Comparison of ENCODE assay signal across 10 cellular contexts in genomic region chr6:31689249-31690110, GRCh38. TPM values are rescaled to one million over a fixed set of nuclear protein-coding genes. Genes with fewer than 3 reads are reported as not detected.
DNase-seq lines count a peak whose midpoint lies in the region; ATAC-seq, FAIRE-seq and TF ChIP-seq lines count a peak whose summit lies in the region.
"Had no signal": no experiment of that assay in that cellular context is flagged by ENCODE, and none has a peak within 500 bp of the region (broad histone marks: within the 10 kb centered on the region; RNA-seq: fewer than 3 reads in every experiment).

No MANE protein-coding gene starts in this region.

- no peaks in the 10 kb centered on the region for H3K79me2 ChIP-seq in HCT116 (ENCODE audit: insufficient read depth, low read length)
- H3K79me2 ChIP-seq in astrocyte (ENCODE audit: insufficient read depth, low read length): no peaks in the 10 kb centered on the region

- H3K9me3 ChIP-seq in CD8-positive, alpha-beta T cell (ENCODE audit: low read length): no peaks in the 10 kb centered on the region
- H3K9me3 ChIP-seq in HCT116 (ENCODE audit: control insufficient read depth in 1 of 2, insufficient read depth in 1 of 2, low read depth in 1 of 2, low read length in 2 of 2) (no peaks in the 10 kb centered on the region), astrocyte (ENCODE audit: insufficient read depth, low read depth, low read length) (no peaks in the 10 kb centered on the region), mucosa of stomach (ENCODE audit: control insufficient read depth, low read length) (no peaks in the 10 kb centered on the region)

- TF ChIP-seq RAD21 in HCT116 (IDR thresholded peaks at IDR 0.05; ENCODE audit: low read depth): no peak

- no peak for ATAC-seq in CD8-positive, alpha-beta T cell
- ATAC-seq in HCT116: peak; percentile 74

- POLR2A ChIA-PET in CD8-positive, alpha-beta T cell (lab: Charles Lee): no interaction called here
- POLR2A ChIA-PET in HCT116 (lab: Charles Lee): no interaction called here

- CTCF ChIA-PET in CD8-positive, alpha-beta T cell (lab: Charles Lee): interaction anchor here (1.4 kb wide), 2 partner anchors 17 to 29 kb away, joined by 3 read pairs; partner anchors contain the start of gene C6orf47
- CTCF ChIA-PET in HCT116 (lab: Charles Lee): interaction anchor here (1.0 to 1.3 kb wide), 2 partner anchors 14 to 40 kb away, joined by 4 to 7 read pairs; partner anchors contain the start of gene ABHD16A

- no peak overlapping the region for H3K4me3 ChIP-seq in CD8-positive, alpha-beta T cell (ENCODE audit: low read depth, low read length)
- H3K4me3 ChIP-seq in HCT116 (replicated peaks in 1 of 2; ENCODE audit: low read depth in 1 of 2, low read length in 2 of 2) (no peak overlapping the region), astrocyte (ENCODE audit: insufficient read depth, low read depth, low read length) (no peak overlapping the region), mucosa of stomach (ENCODE audit: low read length) (no peak overlapping the region)

- no peak for FAIRE-seq in astrocyte (lab: Jason Lieb, UNC)

- H3K9me3 Mint-ChIP-seq in CD8-positive, alpha-beta T cell: no peaks in the 10 kb centered on the region
- H3K9me3 Mint-ChIP-seq in astrocyte (ENCODE audit: unreplicated experiment): no peaks in the 10 kb centered on the region
- H3K9me3 Mint-ChIP-seq: T-cell had no signal

- intact Hi-C loops in CD8-positive, alpha-beta T cell (cut with DNase I, micrococcal nuclease): no loop called here
- intact Hi-C loops in HCT116 (cut with micrococcal nuclease): no loop called here

- no peak for TF ChIP-seq POLR2A in HCT116 (IDR thresholded peaks at IDR 0.05; ENCODE audit: borderline replicate concordance, extremely low read depth, insufficient read depth, insufficient read length)

- H3K27me3 Mint-ChIP-seq in CD8-positive, alpha-beta T cell (ENCODE audit: low read depth): no peaks in the 10 kb centered on the region
- no peaks in the 10 kb centered on the region for H3K27me3 Mint-ChIP-seq in astrocyte (ENCODE audit: low read depth, unreplicated experiment)
- H3K27me3 Mint-ChIP-seq: T-cell had no signal

- BruUV-seq in HCT116 (replicated peaks; lab: Mats Ljungman, UMichigan): no TSS peak

- H3K9me2 ChIP-seq in HCT116 (ENCODE audit: insufficient read depth): no peaks in the 10 kb centered on the region

- no peak overlapping the region for H3K27ac ChIP-seq in CD8-positive, alpha-beta T cell (ENCODE audit: low read depth, low read length)
- H3K27ac ChIP-seq in HCT116 (ENCODE audit: low read depth, low read length) (peak overlapping the region; percentile 23; the same call in 1 of the 2 replicates), astrocyte (ENCODE audit: low read depth, low read length) (no peak overlapping the region)

- peaks cover 60% of the 10 kb centered on the region for H3K36me3 ChIP-seq in CD8-positive, alpha-beta T cell (ENCODE audit: insufficient read depth, low read length)
- H3K36me3 ChIP-seq in HCT116 (ENCODE audit: control insufficient read depth in 1 of 2, insufficient read depth in 2 of 2, low read length in 2 of 2): peaks cover 13 to 25% of the 10 kb centered on the region in 2 experiments; a peak in 2 of 4 replicates
- H3K36me3 ChIP-seq in astrocyte (ENCODE audit: insufficient read depth, low read length): peaks cover 34% of the 10 kb centered on the region
- H3K36me3 ChIP-seq in mucosa of stomach (ENCODE audit: control insufficient read depth, insufficient read depth, low read length): peaks cover 30% of the 10 kb centered on the region

- H4K20me1 ChIP-seq in HCT116 (ENCODE audit: insufficient read depth): no peaks in the 10 kb centered on the region
- H4K20me1 ChIP-seq in astrocyte (ENCODE audit: insufficient read depth, low read length): peaks cover 3% of the 10 kb centered on the region

- H3K4me3 Mint-ChIP-seq in CD8-positive, alpha-beta T cell: no peak overlapping the region
- no peak overlapping the region for H3K4me3 Mint-ChIP-seq in astrocyte (ENCODE audit: unreplicated experiment)
- H3K4me3 Mint-ChIP-seq: T-cell had no signal

- no peaks in the 10 kb centered on the region for H3K27me3 ChIP-seq in CD8-positive, alpha-beta T cell (ENCODE audit: insufficient read depth, low read length)
- H3K27me3 ChIP-seq in HCT116 (ENCODE audit: insufficient read depth, low read length): no peaks in the 10 kb centered on the region
- H3K27me3 ChIP-seq in astrocyte (ENCODE audit: insufficient read depth, low read length): no peaks in the 10 kb centered on the region
- no peaks in the 10 kb centered on the region for H3K27me3 ChIP-seq in mucosa of stomach (ENCODE audit: control insufficient read depth, insufficient read depth, low read length)

- TF ChIP-seq CTCF in CD8-positive, alpha-beta T cell (IDR thresholded peaks at IDR 0.05): peak; percentile 33
- TF ChIP-seq CTCF in HCT116 (IDR thresholded peaks at IDR 0.05 in 2 of 3, conservative IDR thresholded peaks at IDR 0.05 in 1 of 3; ENCODE audit: borderline replicate concordance in 1 of 3, insufficient read depth in 1 of 3, low read depth in 2 of 3, low read length in 2 of 3) (peak in 2 of 3 experiments; percentile 50 to 58; a peak in 4 of 6 replicates), astrocyte (IDR thresholded peaks at IDR 0.05; ENCODE audit: insufficient read depth, low read depth, low read length) (peak; percentile 27)

- no peaks in the 10 kb centered on the region for H3K4me1 Mint-ChIP-seq in CD8-positive, alpha-beta T cell (ENCODE audit: low read depth)
- peaks cover 11% of the 10 kb centered on the region for H3K4me1 Mint-ChIP-seq in astrocyte (ENCODE audit: low read depth, unreplicated experiment)
- H3K4me1 Mint-ChIP-seq: T-cell had no signal

- H3K4me2 ChIP-seq in HCT116 (ENCODE audit: low read length) (peak overlapping the region; percentile 47), astrocyte (ENCODE audit: low read length) (no peak overlapping the region)

- H2AFZ ChIP-seq in HCT116 (ENCODE audit: low read depth, low read length, poor library complexity, severe bottlenecking): no peak overlapping the region
- H2AFZ ChIP-seq in astrocyte (ENCODE audit: low read depth, low read length): no peak overlapping the region

- H3K9ac ChIP-seq in HCT116 (ENCODE audit: low read length) (peak overlapping the region; percentile 30; the same call in 1 of the 2 replicates), astrocyte (ENCODE audit: low read length) (no peak overlapping the region), mucosa of stomach (ENCODE audit: low read length) (peak overlapping the region; percentile 11)

- H3K36me3 Mint-ChIP-seq in CD8-positive, alpha-beta T cell: peaks cover 87% of the 10 kb centered on the region
- peaks cover 30% of the 10 kb centered on the region for H3K36me3 Mint-ChIP-seq in astrocyte (ENCODE audit: low read depth, unreplicated experiment)

- H3K27ac Mint-ChIP-seq in CD8-positive, alpha-beta T cell: peak overlapping the region; percentile 18
- H3K27ac Mint-ChIP-seq in astrocyte (ENCODE audit: unreplicated experiment): no peak overlapping the region

- H3K4me1 ChIP-seq in CD8-positive, alpha-beta T cell (ENCODE audit: insufficient read depth, low read length): no peaks in the 10 kb centered on the region
- H3K4me1 ChIP-seq in HCT116 (ENCODE audit: control insufficient read depth in 1 of 2, insufficient read depth in 2 of 2, low read length in 2 of 2) (peaks cover 11 to 16% of the 10 kb centered on the region in 2 experiments), astrocyte (ENCODE audit: insufficient read depth, low read length) (peaks cover 5% of the 10 kb centered on the region), mucosa of stomach (ENCODE audit: control insufficient read depth, insufficient read depth, low read length) (peaks cover 21% of the 10 kb centered on the region)

- RAD21 ChIA-PET in HCT116 (lab: Charles Lee; ENCODE audit: low non-redundant PET in 1 of 2, low total read pairs in 2 of 2, uncharacterized antibody in 2 of 2, unreplicated experiment in 2 of 2): no interaction called here

- DNase-seq in CD8-positive, alpha-beta T cell: no peak
- DNase-seq in HCT116 (ENCODE audit: low read depth, low spot score) (no peak), astrocyte (ENCODE audit: low read depth) (no peak), HuH-7.5 (ENCODE audit: low spot score) (no peak), NCI-H510A (lab: John Stamatoyannopoulos, UW) (no peak), OCI-M2 (lab: John Stamatoyannopoulos, UW; ENCODE audit: unreplicated experiment) (no peak)
- DNase-seq in activated CD8-positive, alpha-beta memory T cell treated with anti-CD3 and anti-CD28 coated beads, Interleukin-2, amount 50 U/mL, for 48 hours: no peak
- DNase-seq: NCI-H1048 had no signal

TF ChIP-seq in HCT116, 20 proteins besides CTCF, POLR2A, EP300 and RAD21:
- TF ChIP-seq ELF1 (IDR thresholded peaks at IDR 0.05; ENCODE audit: borderline replicate concordance, low read depth) (no peak), MAX (IDR thresholded peaks at IDR 0.05) (no peak)

RNA-seq across cellular contexts. Expression of gene LY6G5C, which starts 8.6 kb away (rescaled TPM):
- 1 to 10 TPM; 1.5 to 1.9 TPM for total RNA-seq in CD8-positive, alpha-beta T cell
- total RNA-seq in HCT116 (2021; ENCODE audit: unreplicated experiment) (1.7 TPM), astrocyte (2.9 and 3.9 TPM in 2 replicates)
- 2.7 and 2.8 TPM in 2 replicates for polyA plus RNA-seq in HCT116 (2012)

RNA-seq across cellular contexts. Expression of gene ABHD16A, which starts 13.6 kb away (rescaled TPM):
- 10 to 100 TPM; 79.6 to 81.6 TPM for total RNA-seq in CD8-positive, alpha-beta T cell
- total RNA-seq in HCT116 (2021; ENCODE audit: unreplicated experiment) (32.4 TPM), astrocyte (34.3 and 38.3 TPM in 2 replicates)
- 44.3 and 46.5 TPM in 2 replicates for polyA plus RNA-seq in HCT116 (2012)

RNA-seq across cellular contexts. Expression of gene LY6G6F, which starts 17.2 kb away (rescaled TPM):
- total RNA-seq in CD8-positive, alpha-beta T cell: not detected
- total RNA-seq in HCT116 (2021; ENCODE audit: unreplicated experiment): not detected
- not detected in 2 replicates for polyA plus RNA-seq in HCT116 (2012)
- not detected in 2 replicates for total RNA-seq in astrocyte
- total RNA-seq: T-cell had no signal

RNA-seq across cellular contexts. Expression of gene LY6G5B, which starts 19.7 kb away (rescaled TPM):
- 10 to 100 TPM; 30.6 to 31.7 TPM for total RNA-seq in CD8-positive, alpha-beta T cell
- total RNA-seq in HCT116 (2021; ENCODE audit: unreplicated experiment) (15.4 TPM), astrocyte (17.5 and 20.3 TPM in 2 replicates)
- polyA plus RNA-seq in HCT116 (2012): 14.8 and 15.2 TPM in 2 replicates

RNA-seq across cellular contexts. Expression of gene CSNK2B, which starts 23.6 kb away (rescaled TPM):
- 10 to 100 TPM; 80.9 to 86.1 TPM for total RNA-seq in CD8-positive, alpha-beta T cell
- 210 TPM for total RNA-seq in HCT116 (2021; ENCODE audit: unreplicated experiment)
- 357 and 396 TPM in 2 replicates for polyA plus RNA-seq in HCT116 (2012)
- 200 and 208 TPM in 2 replicates for total RNA-seq in astrocyte
